28 cellular contexts compared by ENCODE assay signal in genomic region chr3:136237961-136238649, GRCh38.
"Had no signal": no experiment of that assay in that cellular context is flagged by ENCODE, and none has a peak within 500 bp of the region (broad histone marks: within the 10 kb centered on the region; RNA-seq: fewer than 3 reads in every experiment).

No MANE protein-coding gene starts in this region.

- H3K4me2 ChIP-seq: neural progenitor cell had no signal

- H3K27me3 Mint-ChIP-seq: progenitor cell of endocrine pancreas had no signal

- DNase-seq: hypothalamus; islet precursor cell; left lung; mesendoderm; naive B cell; natural killer cell; nephron progenitor cell; occipital lobe; ovary; stimulated activated CD4-positive, alpha-beta T cell treated with anti-CD3 and anti-CD28 coated beads, Interleukin-12 subunit alpha, Interleukin-12 subunit beta, amount 100 ng/mL, for 4 hours; stimulated activated CD4-positive, alpha-beta T cell treated with anti-CD3 and anti-CD28 coated beads, Interleukin-15, amount 100 ng/mL, for 24 hours; stimulated activated CD4-positive, alpha-beta T cell treated with anti-CD3 and anti-CD28 coated beads, Interleukin-2, amount 100 ng/mL, for 24 hours; stimulated activated CD4-positive, alpha-beta T cell treated with anti-CD3 and anti-CD28 coated beads, Interleukin-4, amount 100 ng/mL, for 1 hour; stimulated activated naive B cell treated with anti-CD40 and anti-IgM and Interleukin-4, amounts not matched to agents 10 μg/mL and 1 μg/mL and 100 μg/mL, for 72 hours; stimulated activated naive CD8-positive, alpha-beta T cell treated with anti-CD3 and anti-CD28 coated beads, Interleukin-15, Interleukin-2, amounts not matched to agents 100 U/mL and 50 U/mL, for 24 hours; stomach; testis; thyroid gland; transverse colon; upper lobe of left lung had no signal

- ATAC-seq: natural killer cell; sciatic nerve; stimulated activated naive B cell treated with anti-CD40 and anti-IgM and Interleukin-4, amounts not matched to agents 10 μg/mL and 1 μg/mL and 100 μg/mL, for 72 hours; stimulated activated naive CD8-positive, alpha-beta T cell treated with anti-CD3 and anti-CD28 coated beads, Interleukin-15, Interleukin-2, amounts not matched to agents 100 U/mL and 50 U/mL, for 24 hours had no signal

- H3K27me3 ChIP-seq: left lung, neural progenitor cell, neutrophil, ovary, right atrium auricular region, stomach, testis, thyroid gland, transverse colon, upper lobe of left lung had no signal

- H3K4me3 ChIP-seq: left lung, lung, neural progenitor cell, ovary, right atrium auricular region, skin epidermis, stomach, testis, thyroid gland, transverse colon, upper lobe of left lung had no signal

- H3K36me3 Mint-ChIP-seq: mesothelial cell of epicardium; naive B cell; natural killer cell; neural progenitor cell; stimulated activated naive B cell treated with anti-CD40 and anti-IgM and Interleukin-4, amounts not matched to agents 10 μg/mL and 1 μg/mL and 100 μg/mL, for 72 hours had no signal

- H2AFZ ChIP-seq: neural progenitor cell had no signal

- H3K9me3 Mint-ChIP-seq: mesothelial cell of epicardium; naive B cell; natural killer cell; nephron progenitor cell; neural progenitor cell; stimulated activated naive B cell treated with anti-CD40 and anti-IgM and Interleukin-4, amounts not matched to agents 10 μg/mL and 1 μg/mL and 100 μg/mL, for 72 hours had no signal

- H3K27ac ChIP-seq: left lung, neural progenitor cell, neutrophil, ovary, right atrium auricular region, skin epidermis, stomach, testis, thyroid gland, transverse colon, upper lobe of left lung had no signal

- H3K36me3 ChIP-seq: left lung, neural progenitor cell, neutrophil, ovary, right atrium auricular region, stomach, thyroid gland, transverse colon, upper lobe of left lung had no signal

- H3K27ac Mint-ChIP-seq: mesothelial cell of epicardium; naive B cell; natural killer cell; neural progenitor cell; progenitor cell of endocrine pancreas; stimulated activated naive B cell treated with anti-CD40 and anti-IgM and Interleukin-4, amounts not matched to agents 10 μg/mL and 1 μg/mL and 100 μg/mL, for 72 hours had no signal

- H3K4me3 Mint-ChIP-seq: mesothelial cell of epicardium; naive B cell; natural killer cell; nephron progenitor cell; neural progenitor cell; stimulated activated naive B cell treated with anti-CD40 and anti-IgM and Interleukin-4, amounts not matched to agents 10 μg/mL and 1 μg/mL and 100 μg/mL, for 72 hours had no signal

- H3K9ac ChIP-seq: neural progenitor cell had no signal

- H3K4me1 Mint-ChIP-seq: naive B cell; natural killer cell; neural progenitor cell; stimulated activated naive B cell treated with anti-CD40 and anti-IgM and Interleukin-4, amounts not matched to agents 10 μg/mL and 1 μg/mL and 100 μg/mL, for 72 hours had no signal

- H3K4me1 ChIP-seq: left lung, neural progenitor cell, right atrium auricular region, testis, thyroid gland, upper lobe of left lung had no signal

- H3K9me3 ChIP-seq: left lung, neutrophil, ovary, right atrium auricular region, stomach, testis, thyroid gland, transverse colon, upper lobe of left lung had no signal
